ENCODE assay signal across 21 cellular contexts in genomic region chr2:61789807-61790602, GRCh38.
"Had no signal": no experiment of that assay in that cellular context is flagged by ENCODE, and none has a peak within 500 bp of the region (broad histone marks: within the 10 kb centered on the region; RNA-seq: fewer than 3 reads in every experiment).

No MANE protein-coding gene starts in this region.

- H3K9ac ChIP-seq: parathyroid adenoma had no signal

- H3K27ac Mint-ChIP-seq: activated CD4-positive, alpha-beta memory T cell treated with anti-CD3 and anti-CD28 coated beads for 36 hours; activated CD4-positive, alpha-beta T cell treated with anti-CD3 and anti-CD28 coated beads for 36 hours; activated naive CD4-positive, alpha-beta T cell treated with anti-CD3 and anti-CD28 coated beads, Interleukin-2, amount 50 U/mL, for 72 hours; brain; effector memory CD8-positive, alpha-beta T cell; naive thymus-derived CD8-positive, alpha-beta T cell; T-helper 17 cell had no signal

- H3K4me1 ChIP-seq: testis had no signal

- H3K36me3 Mint-ChIP-seq: activated CD4-positive, alpha-beta memory T cell treated with anti-CD3 and anti-CD28 coated beads for 36 hours; activated naive CD4-positive, alpha-beta T cell treated with anti-CD3 and anti-CD28 coated beads, Interleukin-2, amount 50 U/mL, for 72 hours; brain; naive thymus-derived CD8-positive, alpha-beta T cell had no signal

- H3K36me3 ChIP-seq: sigmoid colon, stomach, upper lobe of left lung had no signal

- DNase-seq: activated CD4-positive, alpha-beta memory T cell treated with anti-CD3 and anti-CD28 coated beads for 36 hours; activated CD4-positive, alpha-beta T cell treated with anti-CD3 and anti-CD28 coated beads for 36 hours; activated effector memory CD4-positive, alpha-beta T cell treated with anti-CD3 and anti-CD28 coated beads, Interleukin-2, amount 50 U/mL, for 16 hours; activated T-cell treated with anti-CD3 and anti-CD28 coated beads, Interleukin-2, amount 50 U/mL, for 4 hours; cortex of kidney; effector memory CD8-positive, alpha-beta T cell; erythroblast; foreskin fibroblast; kidney glomerular epithelial cell; left ventricle myocardium superior; mesenchymal stem cell; naive thymus-derived CD8-positive, alpha-beta T cell; sigmoid colon; stimulated activated CD4-positive, alpha-beta T cell treated with anti-CD3 and anti-CD28 coated beads, Interleukin-1b, Interleukin-23, amount 100 ng/mL, for 48 hours; stomach; T-helper 17 cell; testis; upper lobe of left lung had no signal

- H3K4me3 Mint-ChIP-seq: activated CD4-positive, alpha-beta memory T cell treated with anti-CD3 and anti-CD28 coated beads for 36 hours; activated CD4-positive, alpha-beta T cell treated with anti-CD3 and anti-CD28 coated beads for 36 hours; activated T-cell treated with anti-CD3 and anti-CD28 coated beads, Interleukin-2, amount 50 U/mL, for 4 hours; brain; effector memory CD8-positive, alpha-beta T cell; naive thymus-derived CD8-positive, alpha-beta T cell; T-helper 17 cell had no signal

- H3K4me3 ChIP-seq: sigmoid colon, stomach, testis, upper lobe of left lung had no signal

- H3K9me3 ChIP-seq: sigmoid colon, stomach, testis, upper lobe of left lung had no signal

- H3K27ac ChIP-seq: parathyroid adenoma, sigmoid colon, stomach, testis, upper lobe of left lung had no signal

- H3K9me3 Mint-ChIP-seq: activated CD4-positive, alpha-beta memory T cell treated with anti-CD3 and anti-CD28 coated beads for 36 hours; activated naive CD4-positive, alpha-beta T cell treated with anti-CD3 and anti-CD28 coated beads, Interleukin-2, amount 50 U/mL, for 72 hours; activated T-cell treated with anti-CD3 and anti-CD28 coated beads, Interleukin-2, amount 50 U/mL, for 4 hours; brain; effector memory CD8-positive, alpha-beta T cell; naive thymus-derived CD8-positive, alpha-beta T cell had no signal

- H3K27me3 ChIP-seq: sigmoid colon, stomach, testis, upper lobe of left lung had no signal

- ATAC-seq: activated CD4-positive, alpha-beta T cell treated with anti-CD3 and anti-CD28 coated beads for 36 hours; activated naive CD4-positive, alpha-beta T cell treated with anti-CD3 and anti-CD28 coated beads, Interleukin-2, amount 50 U/mL, for 72 hours; activated T-cell treated with anti-CD3 and anti-CD28 coated beads, Interleukin-2, amount 50 U/mL, for 4 hours; effector memory CD8-positive, alpha-beta T cell; left ventricle myocardium superior; naive thymus-derived CD8-positive, alpha-beta T cell; T-helper 17 cell had no signal

- H3K4me1 Mint-ChIP-seq: activated CD4-positive, alpha-beta T cell treated with anti-CD3 and anti-CD28 coated beads for 36 hours had no signal
